ENCODE assay signal across 33 cellular contexts in genomic region chr7:107597953-107598352, GRCh38.
"Had no signal": no experiment of that assay in that cellular context is flagged by ENCODE, and none has a peak within 500 bp of the region (broad histone marks: within the 10 kb centered on the region; RNA-seq: fewer than 3 reads in every experiment).

No MANE protein-coding gene starts in this region.

- H3K27ac Mint-ChIP-seq: activated CD8-positive, alpha-beta memory T cell treated with anti-CD3 and anti-CD28 coated beads, Interleukin-2, amount 10 ng/mL, durations not matched to agents 7 days and 5 days; activated CD8-positive, alpha-beta T cell treated with anti-CD3 and anti-CD28 coated beads, Interleukin-2, amount 10 ng/mL, durations not matched to agents 7 days and 5 days; activated naive CD4-positive, alpha-beta T cell treated with anti-CD3 and anti-CD28 coated beads for 36 hours; activated naive CD4-positive, alpha-beta T cell treated with anti-CD3 and anti-CD28 coated beads, Interleukin-2, amount 50 U/mL, for 24 hours; activated naive CD8-positive, alpha-beta T cell treated with anti-CD3 and anti-CD28 coated beads for 36 hours; activated naive CD8-positive, alpha-beta T cell treated with anti-CD3 and anti-CD28 coated beads, Interleukin-2, amount 50 U/mL, for 24 hours; activated T-helper 1 cell treated with anti-CD3 and anti-CD28 coated beads, Interleukin-12 subunit alpha, Interleukin-12 subunit beta, Interleukin-2, Interleukin-4 antibody, amounts not matched to agents 30 ng/mL and 10 ng/mL and 1 ng/mL, durations not matched to agents 14 hours and 24 hours and 36 hours; activated T-helper 2 cell treated with anti-CD3 and anti-CD28 coated beads, Interferon-gamma antibody, Interleukin-2, Interleukin-4, amounts not matched to agents 10 μg/mL and 5 μg/mL and 100 μg/mL, durations not matched to agents 14 hours and 24 hours and 36 hours; effector memory CD8-positive, alpha-beta T cell; T-helper 17 cell; T-helper 2 cell treated with Interferon-gamma antibody and Interleukin-4, amounts not matched to agents 5 μg/mL and 100 μg/mL, for 36 hours had no signal

- H3K27ac ChIP-seq: adrenal gland, body of pancreas had no signal

- H3K4me3 ChIP-seq: adrenal gland, body of pancreas, gastrocnemius medialis, heart left ventricle had no signal

- H3K27me3 Mint-ChIP-seq: activated CD8-positive, alpha-beta memory T cell treated with anti-CD3 and anti-CD28 coated beads, Interleukin-2, amount 10 ng/mL, durations not matched to agents 7 days and 5 days; activated naive CD4-positive, alpha-beta T cell treated with anti-CD3 and anti-CD28 coated beads, Interleukin-2, amount 50 U/mL, for 24 hours; activated naive CD8-positive, alpha-beta T cell treated with anti-CD3 and anti-CD28 coated beads for 36 hours; activated naive CD8-positive, alpha-beta T cell treated with anti-CD3 and anti-CD28 coated beads, Interleukin-2, amount 50 U/mL, for 24 hours; effector memory CD8-positive, alpha-beta T cell; T-helper 17 cell had no signal

- H3K4me3 Mint-ChIP-seq: activated CD8-positive, alpha-beta memory T cell treated with anti-CD3 and anti-CD28 coated beads, Interleukin-2, amount 10 ng/mL, durations not matched to agents 7 days and 5 days; activated CD8-positive, alpha-beta T cell treated with anti-CD3 and anti-CD28 coated beads, Interleukin-2, amount 10 ng/mL, durations not matched to agents 7 days and 5 days; activated naive CD4-positive, alpha-beta T cell treated with anti-CD3 and anti-CD28 coated beads for 36 hours; activated naive CD4-positive, alpha-beta T cell treated with anti-CD3 and anti-CD28 coated beads, Interleukin-2, amount 50 U/mL, for 24 hours; activated naive CD8-positive, alpha-beta T cell treated with anti-CD3 and anti-CD28 coated beads for 36 hours; activated naive CD8-positive, alpha-beta T cell treated with anti-CD3 and anti-CD28 coated beads, Interleukin-2, amount 50 U/mL, for 24 hours; activated T-helper 1 cell treated with anti-CD3 and anti-CD28 coated beads, Interleukin-12 subunit alpha, Interleukin-12 subunit beta, Interleukin-2, Interleukin-4 antibody, amounts not matched to agents 30 ng/mL and 10 ng/mL and 1 ng/mL, durations not matched to agents 14 hours and 24 hours and 36 hours; effector memory CD8-positive, alpha-beta T cell; T-helper 17 cell; T-helper 2 cell treated with Interferon-gamma antibody and Interleukin-4, amounts not matched to agents 5 μg/mL and 100 μg/mL, for 36 hours; WTC11 had no signal

- H3K36me3 Mint-ChIP-seq: activated naive CD8-positive, alpha-beta T cell treated with anti-CD3 and anti-CD28 coated beads for 36 hours had no signal

- DNase-seq: activated CD4-positive, alpha-beta T cell treated with anti-CD3 and anti-CD28 coated beads for 48 hours; activated CD4-positive, alpha-beta T cell treated with anti-CD3 and anti-CD28 coated beads, Interleukin-2, amount 50 U/mL, for 1 hour; activated CD4-positive, alpha-beta T cell treated with anti-CD3 and anti-CD28 coated beads, Interleukin-2, amount 50 U/mL, for 48 hours; activated CD8-positive, alpha-beta memory T cell treated with anti-CD3 and anti-CD28 coated beads, Interleukin-2, amount 10 ng/mL, durations not matched to agents 7 days and 5 days; activated CD8-positive, alpha-beta memory T cell treated with anti-CD3 and anti-CD28 coated beads, Interleukin-2, amount 50 U/mL, for 4 hours; activated CD8-positive, alpha-beta T cell treated with anti-CD3 and anti-CD28 coated beads, Interleukin-2, amount 10 ng/mL, durations not matched to agents 7 days and 5 days; activated effector memory CD4-positive, alpha-beta T cell treated with anti-CD3 and anti-CD28 coated beads, Interleukin-2, amount 50 U/mL, for 16 hours; activated naive CD4-positive, alpha-beta T cell treated with anti-CD3 and anti-CD28 coated beads for 36 hours; activated naive CD8-positive, alpha-beta T cell treated with anti-CD3 and anti-CD28 coated beads for 36 hours; activated naive CD8-positive, alpha-beta T cell treated with anti-CD3 and anti-CD28 coated beads, Interleukin-2, amount 50 U/mL, for 24 hours; activated T-cell treated with anti-CD3 and anti-CD28 coated beads, Interleukin-2, amount 50 U/mL, for 1 hour; activated T-cell treated with anti-CD3 and anti-CD28 coated beads, Interleukin-2, amount 50 U/mL, for 48 hours; adrenal gland; amygdala; aorta; body of pancreas; caudate nucleus; cortex of kidney; dermis blood vessel endothelial cell; effector CD4-positive, alpha-beta T cell; effector memory CD8-positive, alpha-beta T cell; foreskin fibroblast; gastrocnemius medialis; glutamatergic neuron; heart left ventricle; T-helper 1 cell; T-helper 17 cell; T1000 had no signal

- H3K9me3 Mint-ChIP-seq: activated naive CD4-positive, alpha-beta T cell treated with anti-CD3 and anti-CD28 coated beads for 36 hours; activated naive CD4-positive, alpha-beta T cell treated with anti-CD3 and anti-CD28 coated beads, Interleukin-2, amount 50 U/mL, for 24 hours; activated naive CD8-positive, alpha-beta T cell treated with anti-CD3 and anti-CD28 coated beads for 36 hours; activated naive CD8-positive, alpha-beta T cell treated with anti-CD3 and anti-CD28 coated beads, Interleukin-2, amount 50 U/mL, for 24 hours; activated T-helper 1 cell treated with anti-CD3 and anti-CD28 coated beads, Interleukin-12 subunit alpha, Interleukin-12 subunit beta, Interleukin-2, Interleukin-4 antibody, amounts not matched to agents 30 ng/mL and 10 ng/mL and 1 ng/mL, durations not matched to agents 14 hours and 24 hours and 36 hours; activated T-helper 2 cell treated with anti-CD3 and anti-CD28 coated beads, Interferon-gamma antibody, Interleukin-2, Interleukin-4, amounts not matched to agents 10 μg/mL and 5 μg/mL and 100 μg/mL, durations not matched to agents 14 hours and 24 hours and 36 hours; effector memory CD8-positive, alpha-beta T cell; T-helper 2 cell treated with Interferon-gamma antibody and Interleukin-4, amounts not matched to agents 5 μg/mL and 100 μg/mL, for 36 hours; WTC11 had no signal

- H3K4me1 Mint-ChIP-seq: activated CD8-positive, alpha-beta memory T cell treated with anti-CD3 and anti-CD28 coated beads, Interleukin-2, amount 10 ng/mL, durations not matched to agents 7 days and 5 days; activated naive CD4-positive, alpha-beta T cell treated with anti-CD3 and anti-CD28 coated beads, Interleukin-2, amount 50 U/mL, for 24 hours; activated naive CD8-positive, alpha-beta T cell treated with anti-CD3 and anti-CD28 coated beads, Interleukin-2, amount 50 U/mL, for 24 hours; T-helper 17 cell had no signal

- H3K9me3 ChIP-seq: body of pancreas, gastrocnemius medialis, heart left ventricle had no signal
